Comparison of ENCODE assay signal across 1 cellular context in the genomic region with DNA sequence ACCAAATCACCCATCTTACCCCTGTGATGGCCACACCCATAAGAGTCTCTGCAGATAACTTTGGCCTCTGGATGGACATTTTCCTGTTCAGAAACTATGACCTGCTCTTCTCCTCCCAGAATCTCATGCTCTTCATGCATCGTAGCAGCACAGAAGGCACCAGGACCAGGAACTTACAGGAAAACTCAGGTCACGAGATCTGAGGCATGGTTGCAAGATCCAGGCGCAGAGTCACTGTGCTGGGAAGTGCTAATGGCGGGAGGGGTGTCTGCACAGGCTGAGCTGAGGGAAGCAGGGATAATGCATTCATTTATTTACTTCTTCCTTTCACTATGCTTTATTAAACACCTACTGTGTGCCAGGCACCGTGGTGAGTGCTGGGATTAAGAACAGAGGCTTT.
A peak's percentile ranks its signal among the peaks of the same experiment; 100 is the strongest.
TF ChIP-seq lines count a peak whose summit lies in the region.

No MANE protein-coding gene starts in this region.

TF ChIP-seq in K562, 482 proteins besides CTCF, POLR2A, EP300 and RAD21:
- TF ChIP-seq, protein P1, sequence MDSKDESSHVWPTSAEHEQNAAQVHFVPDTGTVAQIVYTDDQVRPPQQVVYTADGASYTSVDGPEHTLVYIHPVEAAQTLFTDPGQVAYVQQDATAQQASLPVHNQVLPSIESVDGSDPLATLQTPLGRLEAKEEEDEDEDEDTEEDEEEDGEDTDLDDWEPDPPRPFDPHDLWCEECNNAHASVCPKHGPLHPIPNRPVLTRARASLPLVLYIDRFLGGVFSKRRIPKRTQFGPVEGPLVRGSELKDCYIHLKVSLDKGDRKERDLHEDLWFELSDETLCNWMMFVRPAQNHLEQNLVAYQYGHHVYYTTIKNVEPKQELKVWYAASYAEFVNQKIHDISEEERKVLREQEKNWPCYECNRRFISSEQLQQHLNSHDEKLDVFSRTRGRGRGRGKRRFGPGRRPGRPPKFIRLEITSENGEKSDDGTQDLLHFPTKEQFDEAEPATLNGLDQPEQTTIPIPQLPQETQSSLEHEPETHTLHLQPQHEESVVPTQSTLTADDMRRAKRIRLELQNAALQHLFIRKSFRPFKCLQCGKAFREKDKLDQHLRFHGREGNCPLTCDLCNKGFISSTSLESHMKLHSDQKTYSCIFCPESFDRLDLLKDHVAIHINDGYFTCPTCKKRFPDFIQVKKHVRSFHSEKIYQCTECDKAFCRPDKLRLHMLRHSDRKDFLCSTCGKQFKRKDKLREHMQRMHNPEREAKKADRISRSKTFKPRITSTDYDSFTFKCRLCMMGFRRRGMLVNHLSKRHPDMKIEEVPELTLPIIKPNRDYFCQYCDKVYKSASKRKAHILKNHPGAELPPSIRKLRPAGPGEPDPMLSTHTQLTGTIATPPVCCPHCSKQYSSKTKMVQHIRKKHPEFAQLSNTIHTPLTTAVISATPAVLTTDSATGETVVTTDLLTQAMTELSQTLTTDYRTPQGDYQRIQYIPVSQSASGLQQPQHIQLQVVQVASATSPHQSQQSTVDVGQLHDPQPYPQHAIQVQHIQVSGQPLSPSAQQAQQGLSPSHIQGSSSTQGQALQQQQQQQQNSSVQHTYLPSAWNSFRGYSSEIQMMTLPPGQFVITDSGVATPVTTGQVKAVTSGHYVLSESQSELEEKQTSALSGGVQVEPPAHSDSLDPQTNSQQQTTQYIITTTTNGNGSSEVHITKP (IDR thresholded peaks at IDR 0.05; ENCODE audit: partially characterized antibody), result peak; percentile 11
- TF ChIP-seq TOE1 (IDR thresholded peaks at IDR 0.05; ENCODE audit: borderline replicate concordance), result no peak
- no peak for TF ChIP-seq TOE1 (CRISPR knock-in tag; IDR thresholded peaks at IDR 0.05; ENCODE audit: borderline replicate concordance, low read depth)
